ENCODE assay signal across 22 cellular contexts in genomic region chr10:128596906-128597305, GRCh38.
"Had no signal": no experiment of that assay in that cellular context is flagged by ENCODE, and none has a peak within 500 bp of the region (broad histone marks: within the 10 kb centered on the region; RNA-seq: fewer than 3 reads in every experiment).

No MANE protein-coding gene starts in this region.

- H3K4me3 Mint-ChIP-seq: memory B cell; mesothelial cell of epicardium; natural killer cell treated with Interleukin-12 subunit alpha and Interleukin-12 subunit beta and Interleukin-15 and Interleukin-18, amount 100 ng/mL, for 72 hours; neural progenitor cell; type B pancreatic cell had no signal

- H3K9me3 ChIP-seq: lower lobe of right lung, pancreas, stomach, thoracic aorta had no signal

- H3K27me3 Mint-ChIP-seq: memory B cell, type B pancreatic cell had no signal

- H3K4me1 Mint-ChIP-seq: memory B cell had no signal

- H3K9ac ChIP-seq: neural progenitor cell had no signal

- H2AFZ ChIP-seq: neural progenitor cell had no signal

- H3K9me3 Mint-ChIP-seq: natural killer cell treated with Interleukin-12 subunit alpha and Interleukin-12 subunit beta and Interleukin-15 and Interleukin-18, amount 100 ng/mL, for 72 hours had no signal

- H3K4me3 ChIP-seq: coronary artery, heart right ventricle, left ventricle myocardium inferior, lower lobe of right lung, neural progenitor cell, pancreas, stomach, thoracic aorta had no signal

- H3K36me3 Mint-ChIP-seq: memory B cell, mesothelial cell of epicardium, neural progenitor cell, type B pancreatic cell had no signal

- H3K27ac Mint-ChIP-seq: memory B cell; mesothelial cell of epicardium; natural killer cell treated with Interleukin-12 subunit alpha and Interleukin-12 subunit beta and Interleukin-15 and Interleukin-18, amount 100 ng/mL, for 72 hours; neural progenitor cell; progenitor cell of endocrine pancreas; type B pancreatic cell had no signal

- H3K36me3 ChIP-seq: heart right ventricle, left ventricle myocardium inferior, lower lobe of right lung, neural progenitor cell, pancreas, stomach, thoracic aorta had no signal

- H3K4me2 ChIP-seq: neural progenitor cell had no signal

- H3K4me1 ChIP-seq: heart right ventricle, left ventricle myocardium inferior, lower lobe of right lung, neural progenitor cell, pancreas had no signal

- H3K27ac ChIP-seq: coronary artery, heart right ventricle, left ventricle myocardium inferior, lower lobe of right lung, neural progenitor cell, pancreas, stomach, thoracic aorta had no signal

- H3K27me3 ChIP-seq: heart right ventricle, neural progenitor cell, pancreas, stomach had no signal

- DNase-seq: effector CD8-positive, alpha-beta T cell; foreskin melanocyte; heart right ventricle; hypothalamus; left ventricle myocardium inferior; lower lobe of right lung; nucleus accumbens; pancreas; right cardiac atrium; small intestine; stimulated activated CD4-positive, alpha-beta T cell treated with anti-CD3 and anti-CD28 coated beads, Interleukin-12 subunit alpha, Interleukin-12 subunit beta, amount 100 ng/mL, for 4 hours; stimulated activated naive CD4-positive, alpha-beta T cell; stomach; substantia nigra had no signal

- ATAC-seq: heart right ventricle; lower lobe of right lung; natural killer cell treated with Interleukin-12 subunit alpha and Interleukin-12 subunit beta and Interleukin-15 and Interleukin-18, amount 100 ng/mL, for 72 hours; pancreas; right cardiac atrium had no signal
